In the genomic region with DNA sequence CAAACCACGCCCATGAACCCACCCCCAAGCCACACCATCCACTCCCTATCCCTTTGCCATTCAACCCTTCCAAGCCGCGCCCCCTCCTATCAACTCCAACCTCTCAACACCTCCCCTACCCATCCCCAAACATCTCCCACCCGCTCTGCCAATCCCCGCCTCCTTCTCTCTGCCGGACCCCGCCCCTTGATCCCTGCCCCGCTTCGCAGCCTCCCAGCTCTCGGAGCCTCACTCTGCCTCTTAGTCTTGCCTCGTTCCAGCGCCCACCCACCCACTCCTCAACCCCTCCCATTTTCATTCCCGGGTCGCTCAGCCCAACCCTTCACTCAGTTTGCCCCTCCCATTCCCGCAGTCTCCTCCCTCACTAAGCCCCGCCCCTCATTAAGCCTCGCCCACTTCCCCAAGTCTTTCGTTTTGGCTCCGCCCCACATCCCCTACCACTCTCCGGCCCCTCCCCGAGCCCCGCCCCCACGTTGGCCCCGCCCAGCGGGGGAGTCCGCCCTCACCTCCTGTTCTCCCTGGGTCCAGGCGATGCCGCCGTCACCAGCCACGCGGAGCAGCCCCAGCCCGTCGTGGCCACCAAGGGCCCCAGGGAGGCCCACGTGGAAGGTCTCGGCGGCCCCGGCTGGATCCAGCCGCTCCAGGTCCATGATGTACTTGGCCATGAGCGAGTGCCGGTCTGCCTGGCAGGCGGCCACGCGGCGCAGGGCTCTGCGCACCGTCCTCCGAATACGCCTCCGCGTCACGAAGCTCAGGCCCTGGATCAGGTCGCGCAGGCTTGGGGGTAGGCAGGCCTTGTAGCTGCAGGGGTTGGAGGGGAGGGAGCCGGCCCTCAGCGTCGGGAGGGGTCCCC, we compare ENCODE assay signal across 7 cellular contexts. TPM values are rescaled to one million over a fixed set of nuclear protein-coding genes. Genes with fewer than 3 reads are reported as not detected.
DNase-seq lines count a peak whose midpoint lies in the region; ATAC-seq, FAIRE-seq and TF ChIP-seq lines count a peak whose summit lies in the region.

No MANE protein-coding gene starts in this region.

- peak overlapping the region; percentile 69 to 78 for H3K4me3 Mint-ChIP-seq in H9
- no peak overlapping the region for H3K4me3 Mint-ChIP-seq in activated naive CD8-positive, alpha-beta T cell treated with anti-CD3 and anti-CD28 coated beads, Interleukin-2, amount 10 ng/mL, durations not matched to agents 7 days and 5 days

- H3K79me1 ChIP-seq in H9 (ENCODE audit: insufficient read depth, low read depth, low read length, poor library complexity, severe bottlenecking), result no peaks in the 10 kb centered on the region

- no peak overlapping the region for H2BK12ac ChIP-seq in H9 (ENCODE audit: insufficient read length, low read depth, low read length)

- no peaks in the 10 kb centered on the region for H4K20me1 ChIP-seq in H9 (ENCODE audit: control insufficient read depth, insufficient read depth, insufficient read length)

- H2BK20ac ChIP-seq in H9 (ENCODE audit: low read depth, low read length, poor library complexity, severe bottlenecking), result no peak overlapping the region

- no peak overlapping the region for H2BK5ac ChIP-seq in H9 (ENCODE audit: insufficient read length, low read length)

- peak; percentile 17 for ATAC-seq in activated naive CD8-positive, alpha-beta T cell treated with anti-CD3 and anti-CD28 coated beads, Interleukin-2, amount 10 ng/mL, durations not matched to agents 7 days and 5 days (ENCODE audit: low read depth)
- no peak for ATAC-seq in HG02970 (IDR thresholded peaks at IDR 0.05; ENCODE audit: low FRiP score, unreplicated experiment)

- no peaks in the 10 kb centered on the region for H3K9me3 ChIP-seq in H9 (ENCODE audit: control insufficient read depth, low read depth, low read length)
- no peaks in the 10 kb centered on the region for H3K9me3 ChIP-seq in parathyroid adenoma (ENCODE audit: control insufficient read depth, low read length)

- no peak overlapping the region for H2BK15ac ChIP-seq in H9 (ENCODE audit: low read depth, low read length)

- H3K4me3 ChIP-seq in parathyroid adenoma (ENCODE audit: low read depth, low read length), result no peak overlapping the region

- peak overlapping the region; percentile 75 for H3K4me2 ChIP-seq in H9 (ENCODE audit: insufficient read depth, insufficient read length, low read length)
- peak overlapping the region; percentile 6 for H3K4me2 ChIP-seq in parathyroid adenoma (ENCODE audit: low read length)

- no peak overlapping the region for H3K4ac ChIP-seq in H9 (ENCODE audit: low read depth, low read length)

- no peak overlapping the region for H3K56ac ChIP-seq in H9 (ENCODE audit: insufficient read length, low read depth, low read length)

- no peak for FAIRE-seq in urothelium cell line (lab: Jason Lieb, UNC)

- no peak overlapping the region for H2BK120ac ChIP-seq in H9 (ENCODE audit: low read depth, low read length, poor library complexity, severe bottlenecking)

- TF ChIP-seq CTCF in H9 (conservative IDR thresholded peaks at IDR 0.05) (no peak), parathyroid adenoma (IDR thresholded peaks at IDR 0.05) (no peak)

- POLR2A ChIA-PET in activated naive CD8-positive, alpha-beta T cell treated with anti-CD3 and anti-CD28 coated beads, Interleukin-2, amount 10 ng/mL, durations not matched to agents 7 days and 5 days (lab: Charles Lee), result interaction anchor here (1.0 kb wide), 1 partner anchor 18 kb away, joined by 3 read pairs; no protein-coding TSS in a partner anchor

- no peaks in the 10 kb centered on the region; a peak in 1 of 5 replicates for H3K9me3 Mint-ChIP-seq in H9
- no peaks in the 10 kb centered on the region for H3K9me3 Mint-ChIP-seq in activated naive CD8-positive, alpha-beta T cell treated with anti-CD3 and anti-CD28 coated beads, Interleukin-2, amount 10 ng/mL, durations not matched to agents 7 days and 5 days

- DNase-seq in H9 (peak; percentile 99), OCI-M1 (lab: John Stamatoyannopoulos, UW) (peak; percentile 35), cardiac septum (ENCODE audit: low spot score) (peak; percentile 87), urothelium cell line (ENCODE audit: low spot score) (peak; percentile 67)
- DNase-seq in activated naive CD8-positive, alpha-beta T cell treated with anti-CD3 and anti-CD28 coated beads, Interleukin-2, amount 10 ng/mL, durations not matched to agents 7 days and 5 days, result peak; percentile 56

- H2AFZ ChIP-seq in H9 (ENCODE audit: low read length) (no peak overlapping the region), parathyroid adenoma (peak overlapping the region; percentile 51)

- H3K23ac ChIP-seq in H9 (ENCODE audit: insufficient read length, low read depth, low read length), result no peak overlapping the region

- peak overlapping the region; percentile 84 for H3K14ac ChIP-seq in H9 (ENCODE audit: insufficient read depth, low read length)

- H3K9ac ChIP-seq in H9 (ENCODE audit: extremely low read depth, insufficient read length, low read length) (peak overlapping the region; percentile 39), parathyroid adenoma (no peak overlapping the region)

- H3K23me2 ChIP-seq in H9 (ENCODE audit: insufficient read length, low read depth, low read length, poor library complexity, severe bottlenecking), result peaks cover 9% of the 10 kb centered on the region

- H3K27ac ChIP-seq in H9 (ENCODE audit: insufficient read length, low read depth, low read length), result no peak overlapping the region
- no peak overlapping the region for H3K27ac ChIP-seq in parathyroid adenoma

- peak overlapping the region; percentile 83 for H3K18ac ChIP-seq in H9 (ENCODE audit: insufficient read length, low read depth, low read length)

- H4K91ac ChIP-seq in H9 (ENCODE audit: insufficient read length, low read depth, low read length), result no peak overlapping the region

- no peak overlapping the region for H4K8ac ChIP-seq in H9 (replicated peaks; ENCODE audit: insufficient read length, low read depth, low read length)

- intact Hi-C loops in cardiac septum (cut with DNase I), result no loop called here

- H3K79me2 ChIP-seq in H9 (ENCODE audit: insufficient read depth, low read length), result no peaks in the 10 kb centered on the region
- no peaks in the 10 kb centered on the region for H3K79me2 ChIP-seq in parathyroid adenoma

- no CpG with 5 or more reads among the region's 56 CpGs for WGBS in H9 (ENCODE audit: extremely low coverage, insufficient read length, low lambda C conversion rate)

- no peaks in the 10 kb centered on the region; a peak in 1 of 7 replicates for H3K36me3 Mint-ChIP-seq in H9 (ENCODE audit: insufficient read depth in 1 of 3, low read depth in 3 of 3)
- peaks cover 46% of the 10 kb centered on the region for H3K36me3 Mint-ChIP-seq in activated naive CD8-positive, alpha-beta T cell treated with anti-CD3 and anti-CD28 coated beads, Interleukin-2, amount 10 ng/mL, durations not matched to agents 7 days and 5 days

- no peak overlapping the region for H3T11ph ChIP-seq in H9 (ENCODE audit: low read length)

- H3K4me1 ChIP-seq in H9 (ENCODE audit: insufficient read depth, low read length) (no peaks in the 10 kb centered on the region), parathyroid adenoma (no peaks in the 10 kb centered on the region)

- no peak overlapping the region for H4K5ac ChIP-seq in H9 (ENCODE audit: insufficient read length, low read depth, low read length)

- H3K4me1 Mint-ChIP-seq in H9, result peaks cover 6 to 11% of the 10 kb centered on the region in 2 experiments
- peaks cover 18% of the 10 kb centered on the region for H3K4me1 Mint-ChIP-seq in activated naive CD8-positive, alpha-beta T cell treated with anti-CD3 and anti-CD28 coated beads, Interleukin-2, amount 10 ng/mL, durations not matched to agents 7 days and 5 days

- H3K27me3 Mint-ChIP-seq in H9 (ENCODE audit: low read depth), result peaks cover 52% of the 10 kb centered on the region
- no peaks in the 10 kb centered on the region for H3K27me3 Mint-ChIP-seq in activated naive CD8-positive, alpha-beta T cell treated with anti-CD3 and anti-CD28 coated beads, Interleukin-2, amount 10 ng/mL, durations not matched to agents 7 days and 5 days

- H2AK5ac ChIP-seq in H9 (ENCODE audit: insufficient read length, low read length), result no peak overlapping the region

- H3K27me3 ChIP-seq in H9 (ENCODE audit: insufficient read depth, low read length) (no peaks in the 10 kb centered on the region), parathyroid adenoma (ENCODE audit: control insufficient read depth, insufficient read depth, low read length) (no peaks in the 10 kb centered on the region)

- H3K36me3 ChIP-seq in parathyroid adenoma (ENCODE audit: control insufficient read depth, insufficient read depth, low read length), result no peaks in the 10 kb centered on the region

- no peak overlapping the region for H3K27ac Mint-ChIP-seq in H9
- no peak overlapping the region for H3K27ac Mint-ChIP-seq in activated naive CD8-positive, alpha-beta T cell treated with anti-CD3 and anti-CD28 coated beads, Interleukin-2, amount 10 ng/mL, durations not matched to agents 7 days and 5 days

RNA-seq across cellular contexts. Expression of gene JAK3, which starts 5.7 kb away (rescaled TPM):
- total RNA-seq in H9 (2021), result 3.3 and 3.5 TPM in 2 replicates
- total RNA-seq in activated naive CD8-positive, alpha-beta T cell treated with anti-CD3 and anti-CD28 coated beads, Interleukin-2, amount 10 ng/mL, durations not matched to agents 7 days and 5 days, result 100 to 1,000 TPM; 119 to 122 TPM
- 6.2 TPM for total RNA-seq in cardiac septum

RNA-seq across cellular contexts. Expression of gene RPL18A, which starts 17.7 kb away (rescaled TPM):
- total RNA-seq in H9 (2021) (2,837 and 2,851 TPM in 2 replicates), cardiac septum (669 TPM)
- 1,000 to 10,000 TPM; 2,260 to 2,272 TPM for total RNA-seq in activated naive CD8-positive, alpha-beta T cell treated with anti-CD3 and anti-CD28 coated beads, Interleukin-2, amount 10 ng/mL, durations not matched to agents 7 days and 5 days

RNA-seq across cellular contexts. Expression of gene INSL3, which starts 20.7 kb away (rescaled TPM):
- total RNA-seq in H9 (2021) (0.61 and 0.63 TPM in 2 replicates), cardiac septum (not detected)
- 1 to 10 TPM; 1.6 to 2.9 TPM for total RNA-seq in activated naive CD8-positive, alpha-beta T cell treated with anti-CD3 and anti-CD28 coated beads, Interleukin-2, amount 10 ng/mL, durations not matched to agents 7 days and 5 days

RNA-seq across cellular contexts. Expression of gene SLC5A5, which starts 29.7 kb away (rescaled TPM):
- total RNA-seq in H9 (2021) (1.7 and 1.8 TPM in 2 replicates), cardiac septum (not detected)
- total RNA-seq in activated naive CD8-positive, alpha-beta T cell treated with anti-CD3 and anti-CD28 coated beads, Interleukin-2, amount 10 ng/mL, durations not matched to agents 7 days and 5 days, result 1 to 10 TPM; 1.8 to 2.2 TPM

RNA-seq across cellular contexts. Expression of gene B3GNT3, which starts 47.1 kb away (rescaled TPM):
- total RNA-seq in H9 (2021) (0.96 and 1.0 TPM in 2 replicates), cardiac septum (not detected)
- total RNA-seq in activated naive CD8-positive, alpha-beta T cell treated with anti-CD3 and anti-CD28 coated beads, Interleukin-2, amount 10 ng/mL, durations not matched to agents 7 days and 5 days, result not detected

Comparison
In these comparisons a context has a peak if more than half of its experiments do, and no peak if none do; other contexts are left out.
1. DNase-seq: peak in every context shown above with its lines; median percentile 99 in H9; 87 in cardiac septum; 67 in urothelium cell line; 56 in activated naive CD8-positive, alpha-beta T cell treated with anti-CD3 and anti-CD28 coated beads, Interleukin-2, amount 10 ng/mL, durations not matched to agents 7 days and 5 days; 35 in OCI-M1.
2. RNA of gene JAK3, which starts 5.7 kb away (total RNA-seq): 119 to 122 TPM in activated naive CD8-positive, alpha-beta T cell treated with anti-CD3 and anti-CD28 coated beads, Interleukin-2, amount 10 ng/mL, durations not matched to agents 7 days and 5 days; 6.2 TPM in cardiac septum (single experiment) and 3.3 to 3.5 TPM in H9; every median in the first group is over 10 times any median in the second.